In the genomic region with DNA sequence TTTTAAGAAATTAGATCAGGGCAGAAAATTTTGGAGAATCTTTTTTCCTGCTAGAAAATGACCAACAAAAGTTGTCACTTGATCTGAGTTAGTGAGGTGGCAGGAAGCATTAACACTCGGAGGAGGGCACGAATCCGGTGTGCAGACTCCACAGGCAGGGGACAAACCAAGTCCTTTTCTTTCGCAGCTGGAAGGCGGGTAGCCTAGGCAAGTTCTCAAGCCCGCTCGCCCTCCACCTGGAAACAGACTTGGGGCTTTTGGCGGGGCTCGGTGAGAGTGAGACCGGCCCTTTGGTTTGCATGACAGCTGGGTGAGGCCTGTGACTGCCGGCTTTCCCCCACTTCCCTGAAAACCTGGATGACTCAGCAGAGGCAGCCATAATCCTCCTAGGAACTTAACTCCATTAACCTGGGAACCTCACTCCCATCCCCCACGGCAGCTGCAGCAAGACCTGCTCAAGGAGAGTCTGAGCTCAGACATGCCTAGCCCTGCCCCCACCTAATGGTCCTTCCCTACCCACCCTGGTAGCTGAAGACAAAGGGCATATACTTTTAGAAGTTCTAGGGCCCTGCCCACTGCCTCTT, we compare ENCODE assay signal across 22 cellular contexts.
DNase-seq lines count a peak whose midpoint lies in the region; ATAC-seq, FAIRE-seq and TF ChIP-seq lines count a peak whose summit lies in the region.
"Had no signal": no experiment of that assay in that cellular context is flagged by ENCODE, and none has a peak within 500 bp of the region (broad histone marks: within the 10 kb centered on the region; RNA-seq: fewer than 3 reads in every experiment).

No MANE protein-coding gene starts in this region.

- H3K56ac ChIP-seq in H1 (replicated peaks; ENCODE audit: insufficient read length, low read depth, low read length), result no peak overlapping the region

- TF ChIP-seq CTCF in H1 (IDR thresholded peaks at IDR 0.05; ENCODE audit: control extremely low read depth in 1 of 3, insufficient read depth in 1 of 3, low read depth in 1 of 3, low read length in 3 of 3), result no peak

- H4K8ac ChIP-seq in H1 (ENCODE audit: extremely low read depth, insufficient read depth, low read length) (peak overlapping the region; percentile 89), neuronal stem cell (ENCODE audit: low read depth, low read length) (peak overlapping the region; percentile 17)

- TF ChIP-seq RAD21 in H1 (IDR thresholded peaks at IDR 0.05 in 1 of 2, conservative IDR thresholded peaks at IDR 0.05 in 1 of 2; ENCODE audit: low read depth in 2 of 2, low read length in 2 of 2), result no peak

- H2BK5ac ChIP-seq in H1 (ENCODE audit: low read depth, low read length) (no peak overlapping the region; the same call in 1 of the 2 replicates), neuronal stem cell (ENCODE audit: low read length) (peak overlapping the region; percentile 82)

- H4K91ac ChIP-seq in H1 (replicated peaks; ENCODE audit: insufficient read length, low read length) (no peak overlapping the region), neuronal stem cell (ENCODE audit: low read depth, low read length, poor library complexity) (no peak overlapping the region)

- FAIRE-seq in H1 (lab: Jason Lieb, UNC), result no peak

- H4K5ac ChIP-seq in H1 (ENCODE audit: insufficient read length, low read depth, low read length), result no peak overlapping the region

- DNase-seq in HT1080 (ENCODE audit: low read depth) (peak; percentile 56), NCI-H82 treated with DMSO at 0.1 percent for 48 hours (lab: John Stamatoyannopoulos, UW; ENCODE audit: unreplicated experiment) (peak; percentile 96), H1 (ENCODE audit: low read depth in 1 of 2, low spot score in 2 of 2) (no peak), neuronal stem cell (ENCODE audit: low spot score) (no peak), NCI-H2081 (lab: John Stamatoyannopoulos, UW) (no peak)
- DNase-seq in activated CD4-positive, alpha-beta T cell treated with anti-CD3 and anti-CD28 coated beads for 1 hour, result no peak
- DNase-seq: activated CD4-positive, alpha-beta T cell treated with anti-CD3 and anti-CD28 coated beads, Interleukin-2, amount 10 ng/mL, durations not matched to agents 24 days and 14 days; activated naive CD4-positive, alpha-beta T cell treated with anti-CD3 and anti-CD28 coated beads, Interleukin-2, amount 50 U/mL, for 16 hours; CD4-positive, alpha-beta memory T cell; central memory CD4-positive, alpha-beta T cell; DMS153; dorsolateral prefrontal cortex; erythroblast; IMR-90; NCI-H1436; NCI-H774; testis had no signal

- H3K9ac ChIP-seq in H1 (replicated peaks in 1 of 4; ENCODE audit: extremely low read depth in 1 of 4, low read depth in 3 of 4, low read length in 3 of 4), result no peak overlapping the region
- no peak overlapping the region for H3K9ac ChIP-seq in neuronal stem cell (ENCODE audit: low read depth, low read length, poor library complexity)

- H3K23ac ChIP-seq in H1 (ENCODE audit: insufficient read length) (no peak overlapping the region), neuronal stem cell (ENCODE audit: low read depth, low read length, poor library complexity) (no peak overlapping the region)

- H3K4me3 ChIP-seq in H1 (ENCODE audit: extremely low read depth in 1 of 4, insufficient read depth in 2 of 4, low read depth in 3 of 4, low read length in 4 of 4) (no peak overlapping the region; a peak in 1 of 8 replicates), neuronal stem cell (ENCODE audit: low read length in 2 of 2) (no peak overlapping the region)
- H3K4me3 ChIP-seq: dorsolateral prefrontal cortex, MG63, SJSA1, testis had no signal

- no peaks in the 10 kb centered on the region for H3K23me2 ChIP-seq in H1 (ENCODE audit: low read depth, low read length)

- H3K4me2 ChIP-seq in H1 (ENCODE audit: insufficient read depth in 1 of 2, low read depth in 2 of 2, low read length in 2 of 2), result no peak overlapping the region
- no peak overlapping the region for H3K4me2 ChIP-seq in neuronal stem cell (ENCODE audit: insufficient read depth, low read length, poor library complexity, severe bottlenecking)

- POLR2A ChIA-PET in H1 (lab: Charles Lee; ENCODE audit: partially characterized antibody), result no interaction called here

- H2AFZ ChIP-seq in H1 (ENCODE audit: low read length) (peak overlapping the region; percentile 65; the same call in 1 of the 2 replicates), neuronal stem cell (ENCODE audit: low read length) (no peak overlapping the region)

- H3K14ac ChIP-seq in H1 (ENCODE audit: insufficient read length), result no peak overlapping the region
- H3K14ac ChIP-seq in neuronal stem cell (ENCODE audit: low read length), result peak overlapping the region; percentile 56

- WGBS in H1 (ENCODE audit: extremely low coverage in 1 of 2, insufficient coverage in 1 of 2, insufficient read length in 1 of 2, insufficient replicate concordance in 2 of 2, low coverage in 1 of 2, low lambda C conversion rate in 2 of 2, missing lambda C conversion rate in 1 of 2), 2 experiments, result 91% methylated on average over 11 of the region's 12 CpGs; no CpG with 5 or more reads in 1 of the 2 experiments
- no CpG with 5 or more reads among the region's 12 CpGs for WGBS in neuronal stem cell (ENCODE audit: extremely low coverage in 2 of 2, insufficient read length in 2 of 2, insufficient replicate concordance in 1 of 2), 2 donors

- peak overlapping the region; percentile 3; the same call in 1 of the 2 replicates for H3K27ac ChIP-seq in H1 (ENCODE audit: low read depth, low read length)
- H3K27ac ChIP-seq in neuronal stem cell (replicated peaks; ENCODE audit: low read length), result peak overlapping the region; percentile 46
- H3K27ac ChIP-seq: dorsolateral prefrontal cortex, SJSA1, testis had no signal

- H2BK12ac ChIP-seq in H1 (ENCODE audit: low read depth, low read length) (0 out of 2 replicates have a peak overlapping the region, but pooled peaks have one; percentile 50), neuronal stem cell (ENCODE audit: low read length) (no peak overlapping the region)

- H2BK120ac ChIP-seq in H1 (replicated peaks; ENCODE audit: low read depth, low read length) (no peak overlapping the region), neuronal stem cell (ENCODE audit: low read depth, low read length) (no peak overlapping the region)

- H3K79me1 ChIP-seq in H1 (ENCODE audit: low read depth, low read length), result no peaks in the 10 kb centered on the region
- H3K79me1 ChIP-seq in neuronal stem cell (ENCODE audit: low read depth, low read length), result no peaks in the 10 kb centered on the region

- no peak for TF ChIP-seq EP300 in H1 (IDR thresholded peaks at IDR 0.05; ENCODE audit: borderline replicate concordance in 1 of 2, low read depth in 2 of 2, low read length in 2 of 2)

- no peak for ATAC-seq in HG02981 (IDR thresholded peaks at IDR 0.05; ENCODE audit: unreplicated experiment)
- ATAC-seq: PC-3; stimulated activated memory B cell treated with anti-CD40 and anti-IgM and Interleukin-4, amounts not matched to agents 10 μg/mL and 1 μg/mL and 100 μg/mL, for 72 hours had no signal

- no peaks in the 10 kb centered on the region for H3K79me2 ChIP-seq in H1 (ENCODE audit: control insufficient read depth in 1 of 2, insufficient read depth in 2 of 2, low read length in 2 of 2)

- no peak overlapping the region for H2BK15ac ChIP-seq in H1 (ENCODE audit: low read length)
- no peak overlapping the region for H2BK15ac ChIP-seq in neuronal stem cell (ENCODE audit: low read length)

- H2BK20ac ChIP-seq in H1 (ENCODE audit: low read length), result peak overlapping the region; percentile 80; the same call in 1 of the 2 replicates

- H3K27me3 ChIP-seq in H1 (replicated peaks in 1 of 4; ENCODE audit: control insufficient read depth in 3 of 4, extremely low read depth in 1 of 4, insufficient read depth in 3 of 4, low read length in 3 of 4) (no peaks in the 10 kb centered on the region), neuronal stem cell (ENCODE audit: control insufficient read depth in 3 of 3, insufficient read depth in 3 of 3, low read depth in 1 of 3, low read length in 3 of 3) (no peaks in the 10 kb centered on the region)
- H3K27me3 ChIP-seq: SJSA1, testis had no signal

- no peak for TF ChIP-seq POLR2A in H1 (IDR thresholded peaks at IDR 0.05; ENCODE audit: control extremely low read depth in 1 of 2, low read depth in 2 of 2, low read length in 2 of 2)

- H4K20me1 ChIP-seq in H1 (replicated peaks in 1 of 2; ENCODE audit: control insufficient read depth in 1 of 2, insufficient read depth in 2 of 2, low read length in 2 of 2), result no peaks in the 10 kb centered on the region

- no peaks in the 10 kb centered on the region for H3K9me3 ChIP-seq in H1 (ENCODE audit: insufficient read depth in 2 of 2, low read depth in 1 of 2, low read length in 1 of 2)
- H3K9me3 ChIP-seq in neuronal stem cell (replicated peaks in 1 of 2; ENCODE audit: control insufficient read depth in 2 of 2, insufficient read depth in 1 of 2, low read depth in 1 of 2, low read length in 2 of 2), result no peaks in the 10 kb centered on the region
- H3K9me3 ChIP-seq: MG63, SJSA1, testis had no signal

- H3K4me1 ChIP-seq in H1 (replicated peaks in 1 of 4; ENCODE audit: control insufficient read depth in 3 of 4, insufficient read depth in 4 of 4, low read length in 3 of 4) (peaks cover 0 to 3% (median 0%) of the 10 kb centered on the region in 4 experiments; a peak in 2 of 7 replicates), neuronal stem cell (ENCODE audit: control insufficient read depth in 2 of 2, insufficient read depth in 1 of 2, low read depth in 1 of 2, low read length in 2 of 2) (peaks cover 0 to 9% of the 10 kb centered on the region in 2 donors)
- H3K4me1 ChIP-seq: SJSA1, testis had no signal

- H3K4ac ChIP-seq in H1 (replicated peaks; ENCODE audit: insufficient read length, low read depth, low read length) (no peak overlapping the region), neuronal stem cell (ENCODE audit: low read length) (no peak overlapping the region)

- no peak overlapping the region for H2AK5ac ChIP-seq in H1 (ENCODE audit: low read depth, low read length)
- H2AK5ac ChIP-seq in neuronal stem cell (ENCODE audit: low read depth, low read length), result peak overlapping the region; percentile 81

- CTCF ChIA-PET in H1 (lab: Charles Lee; ENCODE audit: partially characterized antibody), result interaction anchor here (0.9 to 1.7 kb wide), 3 partner anchors 12 to 25 kb away, joined by 3 to 4 read pairs (median 4); no protein-coding TSS in a partner anchor

- H3K18ac ChIP-seq in H1 (ENCODE audit: extremely low read depth, low read length) (peak overlapping the region; percentile 71; the same call in 1 of the 2 replicates), neuronal stem cell (ENCODE audit: low read length) (peak overlapping the region; percentile 90)

- H3K36me3 ChIP-seq in H1 (ENCODE audit: control insufficient read depth in 2 of 4, insufficient read depth in 4 of 4, low read length in 3 of 4), result no peaks in the 10 kb centered on the region
- peaks cover 0 to 2% of the 10 kb centered on the region in 2 donors for H3K36me3 ChIP-seq in neuronal stem cell (replicated peaks in 1 of 2; ENCODE audit: control insufficient read depth in 2 of 2, insufficient read depth in 2 of 2, low read length in 2 of 2)
- H3K36me3 ChIP-seq: MG63, SJSA1 had no signal

TF ChIP-seq in H1, 55 proteins besides CTCF, POLR2A, EP300 and RAD21 (continues in another document):
- TF ChIP-seq CHD2 (IDR thresholded peaks at IDR 0.05; ENCODE audit: low read length), result no peak
- TF ChIP-seq YY1 (IDR thresholded peaks at IDR 0.05; ENCODE audit: low read depth, low read length), result peak; percentile 81
- peak; percentile 68; the same call in 1 of the 2 replicates for TF ChIP-seq MAFK (IDR thresholded peaks at IDR 0.05; ENCODE audit: low read depth, low read length)

Comparison
In these comparisons a context has a peak if more than half of its experiments do, and no peak if none do; other contexts are left out.
1. DNase-seq: peak in HT1080 (single experiment) and NCI-H82 treated with DMSO at 0.1 percent for 48 hours (single experiment); none in H1 (0 of 2), neuronal stem cell (single experiment), NCI-H2081 (0 of 2) and activated CD4-positive, alpha-beta T cell treated with anti-CD3 and anti-CD28 coated beads for 1 hour (single experiment).